ENCODE assay signal across 18 cellular contexts in genomic region chr22:46303347-46303965, GRCh38. TPM values are rescaled to one million over a fixed set of nuclear protein-coding genes. Genes with fewer than 3 reads are reported as not detected.
DNase-seq lines count a peak whose midpoint lies in the region; ATAC-seq, FAIRE-seq and TF ChIP-seq lines count a peak whose summit lies in the region.
"Had no signal": no experiment of that assay in that cellular context is flagged by ENCODE, and none has a peak within 500 bp of the region (broad histone marks: within the 10 kb centered on the region; RNA-seq: fewer than 3 reads in every experiment).

No MANE protein-coding gene starts in this region.

- ATAC-seq in activated naive CD8-positive, alpha-beta T cell treated with anti-CD3 and anti-CD28 coated beads, Interleukin-2, amount 10 ng/mL, durations not matched to agents 7 days and 5 days (ENCODE audit: low read depth) = no peak
- no peak for ATAC-seq in GM18520 (IDR thresholded peaks at IDR 0.05; ENCODE audit: unreplicated experiment)
- ATAC-seq in HG03196 (IDR thresholded peaks at IDR 0.05; ENCODE audit: unreplicated experiment) = no peak

- peak; percentile 81 for FAIRE-seq in urothelium cell line (lab: Jason Lieb, UNC)
- FAIRE-seq: keratinocyte had no signal

- POLR2A ChIA-PET in activated naive CD8-positive, alpha-beta T cell treated with anti-CD3 and anti-CD28 coated beads, Interleukin-2, amount 10 ng/mL, durations not matched to agents 7 days and 5 days (lab: Charles Lee) = interaction anchor here (0.7 kb wide), 1 partner anchor 230 kb away, joined by 3 read pairs; no protein-coding TSS in a partner anchor
- POLR2A ChIA-PET in SK-N-SH (lab: Yijun Ruan, JAX) = no interaction called here

- peaks cover 21% of the 10 kb centered on the region for H3F3A ChIP-seq in SK-N-SH (replicated peaks; ENCODE audit: insufficient read depth)

- no peaks in the 10 kb centered on the region for H3K9me2 ChIP-seq in SK-N-SH

- no peaks in the 10 kb centered on the region for H3K27me3 Mint-ChIP-seq in activated naive CD8-positive, alpha-beta T cell treated with anti-CD3 and anti-CD28 coated beads, Interleukin-2, amount 10 ng/mL, durations not matched to agents 7 days and 5 days
- peaks cover 4% of the 10 kb centered on the region for H3K27me3 Mint-ChIP-seq in activated naive CD8-positive, alpha-beta T cell treated with anti-CD3 and anti-CD28 coated beads for 36 hours
- peaks cover 5% of the 10 kb centered on the region for H3K27me3 Mint-ChIP-seq in activated T-cell treated with anti-CD3 and anti-CD28 coated beads, Interleukin-2, amount 50 U/mL, for 24 hours

- peaks cover 10% of the 10 kb centered on the region; the same call in 1 of the 2 replicates for H4K20me1 ChIP-seq in SK-N-SH (ENCODE audit: insufficient read depth)
- H4K20me1 ChIP-seq in fibroblast of lung (ENCODE audit: control insufficient read depth, extremely low read depth, insufficient read depth, low read length) = no peaks in the 10 kb centered on the region

- TF ChIP-seq RAD21 in SK-N-SH (IDR thresholded peaks at IDR 0.05; ENCODE audit: low read length) = no peak

- H3K4me3 ChIP-seq in SK-N-SH (ENCODE audit: low read depth in 2 of 2, low read length in 1 of 2) (no peak overlapping the region), fibroblast of lung (replicated peaks in 1 of 4; ENCODE audit: control extremely low read depth in 1 of 4, insufficient read depth in 1 of 4, low read depth in 3 of 4, low read length in 4 of 4) (no peak overlapping the region)
- H3K4me3 ChIP-seq: HAP-1 had no signal

- H3K4me2 ChIP-seq in SK-N-SH = peak overlapping the region; percentile 19
- H3K4me2 ChIP-seq in fibroblast of lung (ENCODE audit: extremely low read depth, insufficient read depth, low read length) = no peak overlapping the region

- WGBS in SK-N-SH (ENCODE audit: low lambda C conversion rate) = 79% methylated on average over 7 of the region's 7 CpGs

- H3K9me3 Mint-ChIP-seq in activated naive CD8-positive, alpha-beta T cell treated with anti-CD3 and anti-CD28 coated beads, Interleukin-2, amount 10 ng/mL, durations not matched to agents 7 days and 5 days = no peaks in the 10 kb centered on the region
- H3K9me3 Mint-ChIP-seq in activated naive CD8-positive, alpha-beta T cell treated with anti-CD3 and anti-CD28 coated beads for 36 hours = no peaks in the 10 kb centered on the region
- no peaks in the 10 kb centered on the region for H3K9me3 Mint-ChIP-seq in activated T-cell treated with anti-CD3 and anti-CD28 coated beads, Interleukin-2, amount 50 U/mL, for 24 hours
- H3K9me3 Mint-ChIP-seq: nephron progenitor cell had no signal

- TF ChIP-seq CTCF in SK-N-SH (IDR thresholded peaks at IDR 0.05) (no peak), fibroblast of lung (conservative IDR thresholded peaks at IDR 0.05 in 1 of 2, IDR thresholded peaks at IDR 0.05 in 1 of 2; ENCODE audit: low read depth in 1 of 2, low read length in 2 of 2) (no peak)

- H3K79me2 ChIP-seq in SK-N-SH (ENCODE audit: insufficient read depth) (peaks cover 99% of the 10 kb centered on the region), fibroblast of lung (ENCODE audit: control insufficient read depth, insufficient read depth, low read length) (peaks cover 77% of the 10 kb centered on the region)

- H3K27me3 ChIP-seq in SK-N-SH (ENCODE audit: insufficient read depth) (no peaks in the 10 kb centered on the region), fibroblast of lung (ENCODE audit: control insufficient read depth, insufficient read depth, low read length) (no peaks in the 10 kb centered on the region)

- H3K4me3 Mint-ChIP-seq in activated naive CD8-positive, alpha-beta T cell treated with anti-CD3 and anti-CD28 coated beads, Interleukin-2, amount 10 ng/mL, durations not matched to agents 7 days and 5 days = peak overlapping the region; percentile 18
- H3K4me3 Mint-ChIP-seq in activated naive CD8-positive, alpha-beta T cell treated with anti-CD3 and anti-CD28 coated beads for 36 hours = no peak overlapping the region
- H3K4me3 Mint-ChIP-seq in activated T-cell treated with anti-CD3 and anti-CD28 coated beads, Interleukin-2, amount 50 U/mL, for 24 hours = no peak overlapping the region
- H3K4me3 Mint-ChIP-seq: nephron progenitor cell had no signal

- H2AFZ ChIP-seq in SK-N-SH (ENCODE audit: low read depth) (no peak overlapping the region), fibroblast of lung (ENCODE audit: low read length) (peak overlapping the region; percentile 8)

- no peak for TF ChIP-seq EP300 in SK-N-SH (IDR thresholded peaks at IDR 0.05; ENCODE audit: borderline replicate concordance in 1 of 2, low read depth in 1 of 2, low read length in 1 of 2)

- H3K36me3 ChIP-seq in SK-N-SH (replicated peaks in 1 of 2; ENCODE audit: control insufficient read depth in 1 of 2, insufficient read depth in 2 of 2, low read length in 1 of 2) (peaks cover 0 to 13% of the 10 kb centered on the region in 2 experiments), fibroblast of lung (ENCODE audit: control insufficient read depth, insufficient read depth, low read length) (peaks cover 7% of the 10 kb centered on the region)

- CTCF ChIA-PET in SK-N-SH (lab: Yijun Ruan, JAX) = interaction anchor here (1.4 to 3.2 kb wide), 2 partner anchors 181 to 297 kb away, joined by 3 to 16 read pairs; no protein-coding TSS in a partner anchor

- H3K4me1 ChIP-seq in SK-N-SH (ENCODE audit: control insufficient read depth in 1 of 2, insufficient read depth in 2 of 2, low read depth in 1 of 2, low read length in 1 of 2) = peaks cover 2 to 10% of the 10 kb centered on the region in 2 experiments; a peak in 1 of 4 replicates
- peaks cover 2% of the 10 kb centered on the region for H3K4me1 ChIP-seq in fibroblast of lung (ENCODE audit: control insufficient read depth, extremely low read depth, insufficient read depth, low read length)

- no peak for DNase-seq in activated naive CD8-positive, alpha-beta T cell treated with anti-CD3 and anti-CD28 coated beads, Interleukin-2, amount 10 ng/mL, durations not matched to agents 7 days and 5 days
- DNase-seq in activated naive CD8-positive, alpha-beta T cell treated with anti-CD3 and anti-CD28 coated beads for 36 hours = no peak
- no peak for DNase-seq in SK-N-SH
- peak; percentile 24 to 49 for DNase-seq in fibroblast of lung (ENCODE audit: low read depth in 2 of 2)
- no peak for DNase-seq in urothelium cell line (ENCODE audit: low spot score)
- no peak for DNase-seq in activated T-cell treated with anti-CD3 and anti-CD28 coated beads, Interleukin-2, amount 50 U/mL, for 24 hours
- DNase-seq: activated effector memory CD4-positive, alpha-beta T cell treated with anti-CD3 and anti-CD28 coated beads, Interleukin-2, amount 50 U/mL, for 16 hours; anterior cingulate cortex; MM.1S; NCI-H1694 treated with DMSO at 0.1 percent for 48 hours; NCI-H510A; nephron progenitor cell had no signal

- peak overlapping the region in 1 of 2 experiments; percentile 50; a peak in 2 of 4 replicates for H3K27ac ChIP-seq in SK-N-SH (ENCODE audit: low read depth in 2 of 2, low read length in 1 of 2)
- peak overlapping the region; percentile 51 for H3K27ac ChIP-seq in fibroblast of lung (ENCODE audit: insufficient read depth, low read length)

- H3K9me3 ChIP-seq in SK-N-SH = no peaks in the 10 kb centered on the region
- no peaks in the 10 kb centered on the region for H3K9me3 ChIP-seq in fibroblast of lung (ENCODE audit: control insufficient read depth, insufficient read depth, low read depth, low read length)
- H3K9me3 ChIP-seq: HAP-1 had no signal

- peak overlapping the region; percentile 42 for H3K27ac Mint-ChIP-seq in activated naive CD8-positive, alpha-beta T cell treated with anti-CD3 and anti-CD28 coated beads, Interleukin-2, amount 10 ng/mL, durations not matched to agents 7 days and 5 days
- H3K27ac Mint-ChIP-seq in activated naive CD8-positive, alpha-beta T cell treated with anti-CD3 and anti-CD28 coated beads for 36 hours = no peak overlapping the region
- no peak overlapping the region for H3K27ac Mint-ChIP-seq in activated T-cell treated with anti-CD3 and anti-CD28 coated beads, Interleukin-2, amount 50 U/mL, for 24 hours
- H3K27ac Mint-ChIP-seq: nephron progenitor cell had no signal

- peaks cover 50% of the 10 kb centered on the region for H3K36me3 Mint-ChIP-seq in activated naive CD8-positive, alpha-beta T cell treated with anti-CD3 and anti-CD28 coated beads, Interleukin-2, amount 10 ng/mL, durations not matched to agents 7 days and 5 days
- peaks cover 35% of the 10 kb centered on the region for H3K36me3 Mint-ChIP-seq in activated naive CD8-positive, alpha-beta T cell treated with anti-CD3 and anti-CD28 coated beads for 36 hours
- peaks cover 40% of the 10 kb centered on the region for H3K36me3 Mint-ChIP-seq in activated T-cell treated with anti-CD3 and anti-CD28 coated beads, Interleukin-2, amount 50 U/mL, for 24 hours (ENCODE audit: low read depth)

- peaks cover 42% of the 10 kb centered on the region for H3K4me1 Mint-ChIP-seq in activated naive CD8-positive, alpha-beta T cell treated with anti-CD3 and anti-CD28 coated beads, Interleukin-2, amount 10 ng/mL, durations not matched to agents 7 days and 5 days
- H3K4me1 Mint-ChIP-seq in activated naive CD8-positive, alpha-beta T cell treated with anti-CD3 and anti-CD28 coated beads for 36 hours = peaks cover 2% of the 10 kb centered on the region
- peaks cover 8% of the 10 kb centered on the region for H3K4me1 Mint-ChIP-seq in activated T-cell treated with anti-CD3 and anti-CD28 coated beads, Interleukin-2, amount 50 U/mL, for 24 hours (ENCODE audit: low read depth)

- H3K9ac ChIP-seq in SK-N-SH = no peak overlapping the region
- H3K9ac ChIP-seq in fibroblast of lung (ENCODE audit: insufficient read depth, low read length) = no peak overlapping the region

RNA-seq across cellular contexts. Expression of gene GTSE1, which starts 6.8 kb away (rescaled TPM):
- total RNA-seq in activated naive CD8-positive, alpha-beta T cell treated with anti-CD3 and anti-CD28 coated beads, Interleukin-2, amount 10 ng/mL, durations not matched to agents 7 days and 5 days = 10 to 100 TPM; 64.9 to 73.8 TPM
- 10 to 100 TPM; 37.3 to 42.0 TPM for total RNA-seq in activated naive CD8-positive, alpha-beta T cell treated with anti-CD3 and anti-CD28 coated beads for 36 hours
- polyA plus RNA-seq in SK-N-SH (2012; rRNA removed) (9.4 and 12.2 TPM in 2 replicates), fibroblast of lung (3.6 and 13.7 TPM in 2 replicates)
- 6.1 and 7.7 TPM in 2 replicates for polyA plus RNA-seq in SK-N-SH (2012; cell fraction: cytosol; rRNA removed)
- 28.1 and 31.7 TPM in 2 replicates for polyA plus RNA-seq in SK-N-SH (2012; cell fraction: nucleus; rRNA removed)
- total RNA-seq in fibroblast of lung = 0.26 and 2.0 TPM in 2 replicates
- 4.1 and 15.7 TPM in 2 replicates for polyA plus RNA-seq in fibroblast of lung (2012)
- 0.71 and 7.7 TPM in 2 replicates for polyA minus RNA-seq in fibroblast of lung (ENCODE audit: low replicate concordance)

RNA-seq across cellular contexts. Expression of gene TRMU, which starts 32.1 kb away (rescaled TPM):
- total RNA-seq in activated naive CD8-positive, alpha-beta T cell treated with anti-CD3 and anti-CD28 coated beads, Interleukin-2, amount 10 ng/mL, durations not matched to agents 7 days and 5 days = 10 to 100 TPM; 76.3 to 86.4 TPM
- 10 to 100 TPM; 60.2 to 70.0 TPM for total RNA-seq in activated naive CD8-positive, alpha-beta T cell treated with anti-CD3 and anti-CD28 coated beads for 36 hours
- polyA plus RNA-seq in SK-N-SH (2012; rRNA removed) (47.1 and 47.4 TPM in 2 replicates), fibroblast of lung (18.4 and 21.9 TPM in 2 replicates)
- polyA plus RNA-seq in SK-N-SH (2012; cell fraction: cytosol; rRNA removed) = 24.5 and 32.6 TPM in 2 replicates
- 145 and 156 TPM in 2 replicates for polyA plus RNA-seq in SK-N-SH (2012; cell fraction: nucleus; rRNA removed)
- total RNA-seq in fibroblast of lung = 20.5 and 22.1 TPM in 2 replicates
- 20.3 and 25.5 TPM in 2 replicates for polyA plus RNA-seq in fibroblast of lung (2012)
- 6.2 and 15.4 TPM in 2 replicates for polyA minus RNA-seq in fibroblast of lung (ENCODE audit: low replicate concordance)

RNA-seq across cellular contexts. Expression of gene TTC38, which starts 35.6 kb away (rescaled TPM):
- 10 to 100 TPM; 24.3 to 25.0 TPM for total RNA-seq in activated naive CD8-positive, alpha-beta T cell treated with anti-CD3 and anti-CD28 coated beads, Interleukin-2, amount 10 ng/mL, durations not matched to agents 7 days and 5 days
- total RNA-seq in activated naive CD8-positive, alpha-beta T cell treated with anti-CD3 and anti-CD28 coated beads for 36 hours = 1 to 10 TPM; 6.6 to 7.9 TPM
- polyA plus RNA-seq in SK-N-SH (2012; rRNA removed) (24.0 and 25.6 TPM in 2 replicates), fibroblast of lung (17.6 and 34.3 TPM in 2 replicates)
- 11.2 and 17.9 TPM in 2 replicates for polyA plus RNA-seq in SK-N-SH (2012; cell fraction: cytosol; rRNA removed)
- 46.5 and 49.2 TPM in 2 replicates for polyA plus RNA-seq in SK-N-SH (2012; cell fraction: nucleus; rRNA removed)
- 24.9 and 27.6 TPM in 2 replicates for total RNA-seq in fibroblast of lung
- 19.4 and 34.0 TPM in 2 replicates for polyA plus RNA-seq in fibroblast of lung (2012)
- 26.1 and 48.7 TPM in 2 replicates for polyA minus RNA-seq in fibroblast of lung (ENCODE audit: low replicate concordance)

RNA-seq across cellular contexts. Expression of gene PKDREJ, which starts 40.3 kb away (rescaled TPM):
- total RNA-seq in activated naive CD8-positive, alpha-beta T cell treated with anti-CD3 and anti-CD28 coated beads, Interleukin-2, amount 10 ng/mL, durations not matched to agents 7 days and 5 days = not detected
- total RNA-seq in activated naive CD8-positive, alpha-beta T cell treated with anti-CD3 and anti-CD28 coated beads for 36 hours = not detected
- 0.02 TPM in 1 of 2 replicates, not detected in the other for polyA plus RNA-seq in SK-N-SH (2012; rRNA removed)
- polyA plus RNA-seq in SK-N-SH (2012; cell fraction: cytosol; rRNA removed) = under 0.01 and 0.01 TPM in 2 replicates
- polyA plus RNA-seq in SK-N-SH (2012; cell fraction: nucleus; rRNA removed) = 0.01 TPM in 1 of 2 replicates, not detected in the other
- under 0.01 TPM in 2 replicates for total RNA-seq in fibroblast of lung
- 0.01 TPM in 1 of 2 replicates, not detected in the other for polyA plus RNA-seq in fibroblast of lung
- 0.03 and 0.05 TPM in 2 replicates for polyA plus RNA-seq in fibroblast of lung (2012)
- not detected in 2 replicates for polyA minus RNA-seq in fibroblast of lung (ENCODE audit: low replicate concordance)
- total RNA-seq: activated CD8-positive, alpha-beta memory T cell treated with anti-CD3 and anti-CD28 coated beads for 36 hours; mesenteric fat pad had no signal

RNA-seq across cellular contexts. Expression of gene CDPF1, which starts 53.4 kb away (rescaled TPM):
- 10 to 100 TPM; 11.2 to 13.6 TPM for total RNA-seq in activated naive CD8-positive, alpha-beta T cell treated with anti-CD3 and anti-CD28 coated beads, Interleukin-2, amount 10 ng/mL, durations not matched to agents 7 days and 5 days
- 10 to 100 TPM in 1 of 2 experiments, 1 to 10 TPM in 1; 8.4 to 10.7 TPM for total RNA-seq in activated naive CD8-positive, alpha-beta T cell treated with anti-CD3 and anti-CD28 coated beads for 36 hours
- polyA plus RNA-seq in SK-N-SH (2012; rRNA removed) (25.3 and 29.0 TPM in 2 replicates), fibroblast of lung (6.5 and 7.7 TPM in 2 replicates)
- 14.3 and 15.7 TPM in 2 replicates for polyA plus RNA-seq in SK-N-SH (2012; cell fraction: cytosol; rRNA removed)
- 62.8 and 66.9 TPM in 2 replicates for polyA plus RNA-seq in SK-N-SH (2012; cell fraction: nucleus; rRNA removed)
- 8.0 and 8.3 TPM in 2 replicates for total RNA-seq in fibroblast of lung
- 6.0 and 7.3 TPM in 2 replicates for polyA plus RNA-seq in fibroblast of lung (2012)
- polyA minus RNA-seq in fibroblast of lung (ENCODE audit: low replicate concordance) = 5.5 and 7.2 TPM in 2 replicates

Comparison
In these comparisons a context has a peak if more than half of its experiments do, and no peak if none do; other contexts are left out.
1. DNase-seq: peak in fibroblast of lung (2 of 2); none in activated naive CD8-positive, alpha-beta T cell treated with anti-CD3 and anti-CD28 coated beads, Interleukin-2, amount 10 ng/mL, durations not matched to agents 7 days and 5 days (single experiment), activated naive CD8-positive, alpha-beta T cell treated with anti-CD3 and anti-CD28 coated beads for 36 hours (single experiment), SK-N-SH (single experiment), urothelium cell line (single experiment) and activated T-cell treated with anti-CD3 and anti-CD28 coated beads, Interleukin-2, amount 50 U/mL, for 24 hours (single experiment).
2. RNA of gene GTSE1, which starts 6.8 kb away (total RNA-seq): 64.9 to 73.8 TPM in activated naive CD8-positive, alpha-beta T cell treated with anti-CD3 and anti-CD28 coated beads, Interleukin-2, amount 10 ng/mL, durations not matched to agents 7 days and 5 days and 37.3 to 42.0 TPM in activated naive CD8-positive, alpha-beta T cell treated with anti-CD3 and anti-CD28 coated beads for 36 hours; 0.26 to 2.0 TPM in fibroblast of lung; every median in the first group is over 10 times any median in the second.